ENCODE assay signal across 8 cellular contexts in the genomic region with DNA sequence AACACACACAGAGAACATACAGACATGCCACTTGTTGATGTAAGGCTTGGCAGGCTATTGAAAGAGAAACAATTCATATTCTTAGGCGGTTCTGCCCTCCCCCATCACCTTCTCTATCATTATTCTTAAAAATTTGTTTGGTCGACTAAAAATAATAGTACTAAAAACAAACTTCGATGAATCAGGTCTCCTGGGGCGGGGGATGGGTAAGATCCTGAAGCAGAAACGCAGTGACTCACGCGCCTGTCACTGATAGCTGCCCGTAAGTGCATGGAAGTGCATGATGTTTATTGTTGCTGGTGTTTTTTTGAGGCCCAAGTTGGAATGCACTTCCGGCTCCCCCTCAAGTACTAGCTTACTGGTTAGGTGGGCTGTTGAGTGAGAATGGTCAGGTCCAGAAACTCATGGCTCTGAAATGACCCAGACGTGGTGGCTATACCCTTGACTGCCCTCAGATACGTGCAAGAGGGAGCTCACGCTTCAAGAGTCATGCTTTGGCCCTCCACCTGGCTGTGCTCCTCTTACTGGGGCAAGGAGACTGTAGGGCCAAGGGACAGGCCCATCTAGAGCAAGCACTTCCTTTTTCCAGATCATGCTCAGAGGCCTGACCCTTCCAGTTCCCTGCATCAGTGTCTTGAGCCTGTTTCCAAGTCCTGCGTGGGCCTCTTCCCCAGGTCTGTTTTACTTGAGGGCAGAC.
DNase-seq lines count a peak whose midpoint lies in the region; ATAC-seq and TF ChIP-seq lines count a peak whose summit lies in the region.

No MANE protein-coding gene starts in this region.

- DNase-seq in activated CD4-positive, CD25-positive, alpha-beta regulatory T cell (lab: John Stamatoyannopoulos, UW) = peak in 3 of 4 experiments; percentile 10 to 53 (median 51)
- no peak for DNase-seq in activated CD4-positive, CD25-positive, alpha-beta regulatory T cell treated with anti-CD3 and anti-CD28 coated beads, Interleukin-2, amount 50 U/mL, for 72 hours
- DNase-seq in NAMALWA (ENCODE audit: low spot score) (peak; percentile 70), cardiac fibroblast (ENCODE audit: low read depth in 2 of 2) (peak; percentile 85 to 96), smooth muscle cell of the brain vasculature (ENCODE audit: low read depth, low spot score) (peak; percentile 76), NCI-H2196 treated with DMSO at 0.1 percent for 48 hours (lab: John Stamatoyannopoulos, UW; ENCODE audit: unreplicated experiment) (no peak), NCI-H524 treated with DMSO at 0.1 percent for 48 hours (lab: John Stamatoyannopoulos, UW) (no peak)

- TF ChIP-seq CTCF in cardiac fibroblast (IDR thresholded peaks at IDR 0.05; ENCODE audit: low read depth, low read length) = no peak

- no peak overlapping the region for H3K4me3 ChIP-seq in cardiac fibroblast (replicated peaks in 1 of 2; ENCODE audit: low read depth in 2 of 2, low read length in 2 of 2)

- ATAC-seq in HG03196 (IDR thresholded peaks at IDR 0.05; ENCODE audit: unreplicated experiment) = no peak

Comparison
In these comparisons a context has a peak if more than half of its experiments do, and no peak if none do; other contexts are left out.
1. DNase-seq: peak in activated CD4-positive, CD25-positive, alpha-beta regulatory T cell (3 of 4), NAMALWA (single experiment), cardiac fibroblast (2 of 2) and smooth muscle cell of the brain vasculature (single experiment); none in activated CD4-positive, CD25-positive, alpha-beta regulatory T cell treated with anti-CD3 and anti-CD28 coated beads, Interleukin-2, amount 50 U/mL, for 72 hours (single experiment), NCI-H2196 treated with DMSO at 0.1 percent for 48 hours (single experiment) and NCI-H524 treated with DMSO at 0.1 percent for 48 hours (single experiment).